ENCODE assay signal across 1 cellular context in genomic region chr3:5162102-5162501, GRCh38.
TF ChIP-seq lines count a peak whose summit lies in the region.

No MANE protein-coding gene starts in this region.

TF ChIP-seq in GM23338, 12 proteins besides CTCF, POLR2A, EP300 and RAD21 (continued from another document):
- TF ChIP-seq REST (IDR thresholded peaks at IDR 0.05; ENCODE audit: unreplicated experiment), result no peak
